Comparison of ENCODE assay signal across 17 cellular contexts in the genomic region with DNA sequence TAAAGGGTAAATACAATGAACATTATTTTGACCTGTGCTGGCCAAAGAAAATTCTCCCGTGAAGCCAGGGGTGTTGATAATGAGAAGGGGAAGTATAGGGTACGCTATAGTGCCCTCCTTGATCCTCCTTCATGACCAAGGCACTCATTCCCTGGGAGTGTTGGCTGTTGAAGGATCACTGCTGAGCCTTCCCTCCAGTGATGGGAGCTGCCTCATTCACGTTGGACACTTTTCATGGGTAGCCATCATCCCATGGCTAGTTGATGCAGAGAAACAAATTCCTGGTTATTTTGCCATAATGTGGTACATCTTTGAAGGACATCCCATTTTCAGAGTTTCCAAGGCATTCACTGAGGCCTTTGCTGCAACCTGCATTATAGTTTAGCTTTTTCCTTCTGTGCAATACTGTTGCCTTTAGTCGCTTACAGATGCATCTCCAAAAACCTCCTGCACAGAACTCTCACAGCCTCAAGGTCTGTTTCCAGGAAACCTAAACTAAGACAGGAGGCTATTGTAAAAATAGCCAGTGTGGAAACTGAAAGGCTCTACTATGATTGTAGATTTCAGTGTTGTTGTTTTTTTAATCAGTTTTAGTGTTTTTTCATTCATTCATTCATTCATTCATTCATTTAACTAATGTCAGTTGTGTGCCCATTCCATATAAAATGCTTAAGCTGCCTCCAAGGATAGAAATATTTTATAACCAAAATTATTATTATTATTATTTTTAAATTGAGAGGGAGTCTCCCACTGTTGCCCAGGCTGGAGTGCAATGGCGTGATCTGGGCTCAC. TPM values are rescaled to one million over a fixed set of nuclear protein-coding genes. Genes with fewer than 3 reads are reported as not detected.
A peak's percentile ranks its signal among the peaks of the same experiment; 100 is the strongest.
DNase-seq lines count a peak whose midpoint lies in the region; ATAC-seq, FAIRE-seq and TF ChIP-seq lines count a peak whose summit lies in the region.
"Had no signal": no experiment of that assay in that cellular context is flagged by ENCODE, and none has a peak within 500 bp of the region (broad histone marks: within the 10 kb centered on the region; RNA-seq: fewer than 3 reads in every experiment).

No MANE protein-coding gene starts in this region.

- FAIRE-seq in GM12878 (lab: Jason Lieb, UNC): no peak
- FAIRE-seq: endometrium, G401.6 had no signal

- in situ Hi-C loops in GM12878 (cut with MboI): no loop called here

- no peak for TF ChIP-seq CTCF in Loucy (conservative IDR thresholded peaks at IDR 0.05; ENCODE audit: low read length)
- TF ChIP-seq CTCF in GM12878 (IDR thresholded peaks at IDR 0.05 in 2 of 3, conservative IDR thresholded peaks at IDR 0.05 in 1 of 3; ENCODE audit: control insufficient read depth in 2 of 3, extremely low read depth in 1 of 3, insufficient read depth in 1 of 3, low read depth in 3 of 3, low read length in 3 of 3): no peak

- RAD21 ChIA-PET in GM12878 (lab: Charles Lee; ENCODE audit: unreplicated experiment): interaction anchor here (1.2 kb wide), 1 partner anchor 12 kb away, joined by 3 read pairs; no protein-coding TSS in a partner anchor

- BruUV-seq in GM12878 (replicated peaks; lab: Mats Ljungman, UMichigan): no TSS peak

- H3K27ac ChIP-seq in CD4-positive, alpha-beta memory T cell (ENCODE audit: low read depth, low read length): no peak overlapping the region
- H3K27ac ChIP-seq in GM12878 (ENCODE audit: control insufficient read depth, insufficient read depth): no peak overlapping the region

- no peaks in the 10 kb centered on the region for H3K27me3 ChIP-seq in CD4-positive, alpha-beta memory T cell (ENCODE audit: insufficient read depth, low read length)
- H3K27me3 ChIP-seq in Loucy (ENCODE audit: insufficient read depth, low read length, poor library complexity, severe bottlenecking) (no peaks in the 10 kb centered on the region), GM12878 (replicated peaks in 1 of 2; ENCODE audit: control insufficient read depth in 2 of 2, insufficient read depth in 2 of 2, low read length in 1 of 2) (peaks cover 0 to 1% of the 10 kb centered on the region in 2 experiments; a peak in 1 of 4 replicates)
- H3K27me3 ChIP-seq: gastroesophageal sphincter had no signal

- peaks cover 99% of the 10 kb centered on the region for H3K4me1 ChIP-seq in CD4-positive, alpha-beta memory T cell (ENCODE audit: insufficient read depth, low read length)
- peaks cover 67% of the 10 kb centered on the region for H3K4me1 ChIP-seq in Loucy (ENCODE audit: insufficient read depth, low read length, poor library complexity, severe bottlenecking)
- H3K4me1 ChIP-seq in GM12878 (ENCODE audit: control insufficient read depth, insufficient read depth, low read length): peaks cover 31% of the 10 kb centered on the region

- no peak for ATAC-seq in GM12878
- no peak for ATAC-seq in natural killer cell treated with Interleukin-12 subunit alpha and Interleukin-12 subunit beta and Interleukin-15 and Interleukin-18, amount 100 ng/mL, for 72 hours
- ATAC-seq: gastroesophageal sphincter, PC-3 had no signal

- TF ChIP-seq EP300 in GM12878 (IDR thresholded peaks at IDR 0.05; ENCODE audit: borderline replicate concordance in 1 of 2, control insufficient read depth in 1 of 2, low read depth in 2 of 2, low read length in 2 of 2): no peak

- 33% methylated on average over 5 of the region's 5 CpGs for WGBS in GM12878 (ENCODE audit: insufficient coverage, insufficient replicate concordance, low lambda C conversion rate, missing lambda C conversion rate)

- peak overlapping the region; percentile 66 to 97 (median 93) for H3K27ac Mint-ChIP-seq in CD4-positive, alpha-beta memory T cell
- H3K27ac Mint-ChIP-seq in natural killer cell treated with Interleukin-12 subunit alpha and Interleukin-12 subunit beta and Interleukin-15 and Interleukin-18, amount 100 ng/mL, for 72 hours: peak overlapping the region; percentile 80 to 99

- peaks cover 34% of the 10 kb centered on the region for H3F3A ChIP-seq in Loucy (ENCODE audit: low read depth)

- peak overlapping the region; percentile 90 for H3K4me2 ChIP-seq in Loucy (ENCODE audit: low read depth, low read length, poor library complexity, severe bottlenecking)
- H3K4me2 ChIP-seq in GM12878 (ENCODE audit: control insufficient read depth, insufficient read depth): no peak overlapping the region

- H3K4me3 ChIP-seq in CD4-positive, alpha-beta memory T cell (ENCODE audit: low read length in 2 of 2): no peak overlapping the region
- H3K4me3 ChIP-seq in Loucy (ENCODE audit: low read length, poor library complexity, severe bottlenecking) (peak overlapping the region; percentile 7), GM12878 (no peak overlapping the region)
- H3K4me3 ChIP-seq: gastroesophageal sphincter had no signal

- POLR2A ChIA-PET in CD4-positive, alpha-beta memory T cell (lab: Charles Lee; ENCODE audit: partially characterized antibody): interaction anchor here (1.0 to 21.0 kb wide), 7 partner anchors 4 to 40 kb away, joined by 3 to 580 read pairs (median 11); a partner anchor contains a TSS
- POLR2A ChIA-PET in GM12878 (lab: Charles Lee): no interaction called here

- no peaks in the 10 kb centered on the region for H3K27me3 Mint-ChIP-seq in CD4-positive, alpha-beta memory T cell
- H3K27me3 Mint-ChIP-seq in natural killer cell treated with Interleukin-12 subunit alpha and Interleukin-12 subunit beta and Interleukin-15 and Interleukin-18, amount 100 ng/mL, for 72 hours: no peaks in the 10 kb centered on the region

- H3K9me3 ChIP-seq in CD4-positive, alpha-beta memory T cell (ENCODE audit: control insufficient read depth in 1 of 2, low read length in 2 of 2): no peaks in the 10 kb centered on the region
- H3K9me3 ChIP-seq in Loucy (ENCODE audit: insufficient read depth, low read depth, low read length) (no peaks in the 10 kb centered on the region), GM12878 (replicated peaks; ENCODE audit: control insufficient read depth, insufficient read depth, low read length) (no peaks in the 10 kb centered on the region; the same call in 2 of the 3 replicates)
- H3K9me3 ChIP-seq: gastroesophageal sphincter had no signal

- H3K9me2 ChIP-seq in Loucy (replicated peaks; ENCODE audit: low read depth, low read length): no peaks in the 10 kb centered on the region

- peaks cover 43% of the 10 kb centered on the region for H3K36me3 ChIP-seq in CD4-positive, alpha-beta memory T cell (ENCODE audit: insufficient read depth, low read length)
- peaks cover 70% of the 10 kb centered on the region for H3K36me3 ChIP-seq in Loucy (ENCODE audit: insufficient read depth, low read length)
- no peaks in the 10 kb centered on the region for H3K36me3 ChIP-seq in GM12878 (ENCODE audit: control insufficient read depth in 2 of 2, insufficient read depth in 2 of 2, low read length in 1 of 2)

- no peak for TF ChIP-seq RAD21 in GM12878 (IDR thresholded peaks at IDR 0.05; ENCODE audit: insufficient read depth, low read depth, low read length)

- no peak for DNase-seq in CD4-positive, alpha-beta memory T cell
- DNase-seq in GM12878 (ENCODE audit: low read depth, low spot score) (no peak), SW480 (ENCODE audit: low spot score) (no peak), COLO668 (lab: John Stamatoyannopoulos, UW; ENCODE audit: unreplicated experiment) (no peak), NCI-H748 (lab: John Stamatoyannopoulos, UW; ENCODE audit: unreplicated experiment) (no peak)
- DNase-seq in natural killer cell treated with Interleukin-12 subunit alpha and Interleukin-12 subunit beta and Interleukin-15 and Interleukin-18, amount 100 ng/mL, for 72 hours (ENCODE audit: low spot score): no peak
- DNase-seq: activated CD4-positive, CD25-positive, alpha-beta regulatory T cell treated with anti-CD3 and anti-CD28 coated beads, Interleukin-2, amount 50 U/mL, for 72 hours; activated effector memory CD4-positive, alpha-beta T cell treated with anti-CD3 and anti-CD28 coated beads, Interleukin-2, amount 50 U/mL, for 16 hours; NCI-H1105; NCI-H446; PC-3; retina; stimulated activated CD4-positive, alpha-beta T cell treated with anti-CD3 and anti-CD28 coated beads, Interleukin-2, amount 100 ng/mL, for 48 hours had no signal

- H2AFZ ChIP-seq in Loucy (ENCODE audit: low read length) (no peak overlapping the region), GM12878 (ENCODE audit: control insufficient read depth, low read depth, low read length) (no peak overlapping the region)

- intact Hi-C loops in CD4-positive, alpha-beta memory T cell (cut with micrococcal nuclease): no loop called here
- intact Hi-C loops in GM12878 (cut with micrococcal nuclease; ENCODE audit: unreplicated experiment): no loop called here

- H3K79me2 ChIP-seq in Loucy (ENCODE audit: insufficient read depth, low read length): peaks cover 67% of the 10 kb centered on the region
- H3K79me2 ChIP-seq in GM12878 (ENCODE audit: control insufficient read depth, insufficient read depth, low read length): no peaks in the 10 kb centered on the region

- H3K4me1 Mint-ChIP-seq in CD4-positive, alpha-beta memory T cell: peaks cover 76 to 97% (median 88%) of the 10 kb centered on the region in 4 donors
- H3K4me1 Mint-ChIP-seq in natural killer cell treated with Interleukin-12 subunit alpha and Interleukin-12 subunit beta and Interleukin-15 and Interleukin-18, amount 100 ng/mL, for 72 hours (ENCODE audit: low read depth in 2 of 2): peaks cover 63 to 86% of the 10 kb centered on the region in 2 donors

- peaks cover 61 to 73% of the 10 kb centered on the region in 2 donors for H3K36me3 Mint-ChIP-seq in CD4-positive, alpha-beta memory T cell
- H3K36me3 Mint-ChIP-seq in natural killer cell treated with Interleukin-12 subunit alpha and Interleukin-12 subunit beta and Interleukin-15 and Interleukin-18, amount 100 ng/mL, for 72 hours: peaks cover 49% of the 10 kb centered on the region

- H3K9ac ChIP-seq in Loucy (ENCODE audit: low read depth, low read length, poor library complexity, severe bottlenecking): peak overlapping the region; percentile 79
- H3K9ac ChIP-seq in GM12878 (ENCODE audit: control insufficient read depth, insufficient read depth, low read length): no peak overlapping the region

- H3K9me3 Mint-ChIP-seq in CD4-positive, alpha-beta memory T cell: no peaks in the 10 kb centered on the region
- H3K9me3 Mint-ChIP-seq in natural killer cell treated with Interleukin-12 subunit alpha and Interleukin-12 subunit beta and Interleukin-15 and Interleukin-18, amount 100 ng/mL, for 72 hours: no peaks in the 10 kb centered on the region

- no peak for TF ChIP-seq POLR2A in GM12878 (IDR thresholded peaks at IDR 0.05; ENCODE audit: low read depth, low read length)

- H3K4me3 Mint-ChIP-seq in CD4-positive, alpha-beta memory T cell: peak overlapping the region in 7 of 8 donors; percentile 19 to 86 (median 43)
- H3K4me3 Mint-ChIP-seq in natural killer cell treated with Interleukin-12 subunit alpha and Interleukin-12 subunit beta and Interleukin-15 and Interleukin-18, amount 100 ng/mL, for 72 hours: peak overlapping the region; percentile 85

- SMC1A ChIA-PET in GM12878 (lab: Charles Lee; ENCODE audit: uncharacterized antibody, unreplicated experiment): no interaction called here

- CTCF ChIA-PET in CD4-positive, alpha-beta memory T cell (lab: Charles Lee; ENCODE audit: partially characterized antibody): interaction anchor here (0.5 to 2.7 kb wide), 8 partner anchors 9 to 45 kb away, joined by 3 to 12 read pairs (median 4); no protein-coding TSS in a partner anchor
- CTCF ChIA-PET in GM12878 (lab: Yijun Ruan, JAX): interaction anchor here (1.0 to 1.4 kb wide), 2 partner anchors 11 to 12 kb away, joined by 3 to 4 read pairs; no protein-coding TSS in a partner anchor

- no peaks in the 10 kb centered on the region for H4K20me1 ChIP-seq in Loucy (ENCODE audit: insufficient read depth, low read length, poor library complexity, severe bottlenecking)
- H4K20me1 ChIP-seq in GM12878 (ENCODE audit: control insufficient read depth, insufficient read depth): no peaks in the 10 kb centered on the region

RNA-seq across cellular contexts. Expression of a gene that starts 40.8 kb away (rescaled TPM):
- total RNA-seq in CD4-positive, alpha-beta memory T cell: 100 to 1,000 TPM; 110 TPM
- 100 to 1,000 TPM in 1 of 2 donors, 10 to 100 TPM in 1; 58.7 to 110 TPM for polyA plus RNA-seq in CD4-positive, alpha-beta memory T cell
- 0.27 and 0.47 TPM in 2 replicates for total RNA-seq in GM12878 (2013; cell fraction: nucleolus; rRNA removed)
- 0.16 and 0.17 TPM in 2 replicates for total RNA-seq in GM12878 (2014; rRNA removed)
- 0.18 TPM in 2 replicates for total RNA-seq in GM12878 (2014; rRNA removed; fragmentation: Illumina TruSeq; extraction: Trizol)
- 0.48 and 0.62 TPM in 2 replicates for total RNA-seq in GM12878 (2021)
- polyA plus RNA-seq in GM12878 (2011; ENCODE audit: low read depth): 0.14 TPM
- polyA plus RNA-seq in GM12878 (2011; rRNA removed): 0.98 and 1.2 TPM in 2 replicates
- 0.73 and 0.74 TPM in 2 replicates for polyA plus RNA-seq in GM12878 (2011; cell fraction: cytosol; rRNA removed)
- polyA plus RNA-seq in GM12878 (2011; cell fraction: nucleus; rRNA removed): 0.78 and 0.79 TPM in 2 replicates
- 0.20 TPM in 2 replicates for polyA plus RNA-seq in GM12878 (2012)
- 0.13 and 0.19 TPM in 2 replicates for polyA plus RNA-seq in GM12878 (2014; fragmentation: Illumina TruSeq; extraction: Trizol)
- under 1 TPM; 0.02 to 0.03 TPM for polyA plus RNA-seq in GM12878 (2014; fragmentation: Nextera tagmentation; extraction: Ambion mirVana)
- polyA plus RNA-seq in GM12878 (2014; rRNA removed): 0.08 and 0.26 TPM in 2 replicates
- under 1 TPM in 1 of 2 experiments, not detected in 1; 0.03 TPM for polyA plus RNA-seq in GM12878 (2016; fragmentation: Nextera tagmentation; extraction: Ambion mirVana)
- 1.4 and 2.2 TPM in 2 replicates for polyA minus RNA-seq in GM12878 (2011; rRNA and poly(A)+ RNA removed)
- 0.73 and 0.80 TPM in 2 replicates for polyA minus RNA-seq in GM12878 (2011; cell fraction: cytosol; rRNA and poly(A)+ RNA removed)
- polyA minus RNA-seq in GM12878 (2011; cell fraction: nucleus; rRNA and poly(A)+ RNA removed): 0.97 and 1.4 TPM in 2 replicates
- total RNA-seq in natural killer cell treated with Interleukin-12 subunit alpha and Interleukin-12 subunit beta and Interleukin-15 and Interleukin-18, amount 100 ng/mL, for 72 hours: 10 to 100 TPM; 37.3 to 38.6 TPM

Comparison
In these comparisons a context has a peak if more than half of its experiments do, and no peak if none do; other contexts are left out.
1. RNA of a gene that starts 40.8 kb away (total RNA-seq): 110 TPM in CD4-positive, alpha-beta memory T cell and 37.3 to 38.6 TPM in natural killer cell treated with Interleukin-12 subunit alpha and Interleukin-12 subunit beta and Interleukin-15 and Interleukin-18, amount 100 ng/mL, for 72 hours; 0.16 to 0.62 TPM in GM12878; every median in the first group is over 10 times any median in the second.